11 cellular contexts compared by ENCODE assay signal in the genomic region with DNA sequence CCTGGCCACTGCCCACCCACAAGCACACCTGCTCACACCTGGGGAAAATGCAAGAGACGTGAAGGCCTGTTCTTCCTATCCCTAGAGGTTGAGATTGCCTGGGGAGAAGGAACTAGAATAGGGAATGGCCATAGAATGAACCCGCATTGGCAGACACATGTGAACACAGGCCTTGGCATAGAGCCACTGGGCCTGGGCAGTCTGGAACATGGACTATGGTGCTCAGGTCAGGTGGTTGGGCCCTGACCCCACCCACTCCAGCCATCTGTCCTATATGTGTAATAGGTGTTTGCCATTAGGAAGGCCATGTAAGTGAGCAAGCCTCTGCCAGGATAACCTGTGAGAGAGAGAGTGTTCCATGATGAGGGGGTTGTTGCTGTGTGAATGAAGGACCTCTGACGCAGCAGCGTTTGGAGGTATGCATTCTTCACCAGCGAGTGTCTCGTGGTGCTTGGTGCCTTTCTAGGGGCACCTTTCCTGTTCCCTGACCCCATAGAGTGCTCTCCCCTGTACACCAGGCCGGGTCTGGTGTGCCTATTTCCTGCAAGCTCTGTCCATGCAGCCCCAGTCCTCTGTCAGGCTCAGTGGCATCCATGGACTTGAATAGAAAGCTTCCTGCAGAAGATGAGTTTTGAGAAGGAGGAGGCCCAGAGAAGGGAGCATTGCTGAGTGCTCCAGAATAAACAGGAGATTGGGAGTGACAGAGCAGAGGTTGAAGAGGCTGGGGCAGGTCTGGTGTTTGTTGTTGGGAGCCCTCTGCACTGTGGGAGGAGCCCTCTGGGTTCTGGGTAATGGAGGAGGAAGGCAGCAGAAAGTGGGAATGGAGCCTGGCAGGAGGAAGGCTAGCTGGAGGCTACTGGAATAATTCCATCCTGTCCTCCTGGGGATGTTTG. TPM values are rescaled to one million over a fixed set of nuclear protein-coding genes. Genes with fewer than 3 reads are reported as not detected.
A peak's percentile ranks its signal among the peaks of the same experiment; 100 is the strongest.
DNase-seq lines count a peak whose midpoint lies in the region; ATAC-seq and TF ChIP-seq lines count a peak whose summit lies in the region.
"Had no signal": no experiment of that assay in that cellular context is flagged by ENCODE, and none has a peak within 500 bp of the region (broad histone marks: within the 10 kb centered on the region; RNA-seq: fewer than 3 reads in every experiment).

No MANE protein-coding gene starts in this region.

- no peak for TF ChIP-seq POLR2A in body of pancreas (IDR thresholded peaks at IDR 0.05)

- in situ Hi-C loops in brain microvascular endothelial cell (cut with HindIII; ENCODE audit: low pct_ligation_motif_present, low sequenced_read_pairs): loop anchor here (25.0 kb wide), 2 partner anchors 104 to 204 kb away; a partner anchor contains a TSS

- no peaks in the 10 kb centered on the region for H3K36me3 ChIP-seq in GM23338 (ENCODE audit: insufficient read depth)
- no peaks in the 10 kb centered on the region for H3K36me3 ChIP-seq in body of pancreas (replicated peaks in 1 of 2; ENCODE audit: insufficient read depth in 1 of 2, low read depth in 2 of 2)
- no peaks in the 10 kb centered on the region for H3K36me3 ChIP-seq in mucosa of descending colon (ENCODE audit: low read depth)
- H3K36me3 ChIP-seq in brain microvascular endothelial cell (replicated peaks): peaks cover 3% of the 10 kb centered on the region

- peak overlapping the region; percentile 70; the same call in 1 of the 2 replicates for H3K27ac ChIP-seq in GM23338 (ENCODE audit: low read depth)
- no peak overlapping the region for H3K27ac ChIP-seq in body of pancreas
- H3K27ac ChIP-seq in brain microvascular endothelial cell: no peak overlapping the region
- H3K27ac ChIP-seq: C4-2B had no signal

- H3K9me3 Mint-ChIP-seq in GM23338: no peaks in the 10 kb centered on the region

- peaks cover 24% of the 10 kb centered on the region for H3K4me1 Mint-ChIP-seq in GM23338

- TF ChIP-seq CTCF in GM23338 (conservative IDR thresholded peaks at IDR 0.05; ENCODE audit: low read depth in 2 of 2) (no peak), body of pancreas (IDR thresholded peaks at IDR 0.05) (no peak), mucosa of descending colon (IDR thresholded peaks at IDR 0.05) (no peak), brain microvascular endothelial cell (IDR thresholded peaks at IDR 0.05; ENCODE audit: low read depth, low read length, missing control alignments) (no peak)

- 66 to 73% methylated on average over 7 of the region's 7 CpGs for WGBS in body of pancreas, 2 donors

- intact Hi-C loops in body of pancreas (cut with DNase I): no loop called here
- intact Hi-C loops in mucosa of descending colon (cut with DNase I, micrococcal nuclease): no loop called here

- ATAC-seq in GM23338: no peak
- peak; percentile 57 for ATAC-seq in body of pancreas
- ATAC-seq in mucosa of descending colon: peak; percentile 89
- ATAC-seq in HG03139 (IDR thresholded peaks at IDR 0.05; ENCODE audit: unreplicated experiment): no peak
- ATAC-seq in GM21367 (IDR thresholded peaks at IDR 0.05; ENCODE audit: unreplicated experiment): no peak
- no peak for ATAC-seq in GM21526 (IDR thresholded peaks at IDR 0.05; ENCODE audit: low FRiP score, unreplicated experiment)

- no peak overlapping the region for H2AFZ ChIP-seq in GM23338

- H3K36me3 Mint-ChIP-seq in GM23338 (ENCODE audit: low read depth): peaks cover 4% of the 10 kb centered on the region; the same call in 2 of the 3 replicates

- peak; percentile 1 for DNase-seq in Ammon's horn (ENCODE audit: low spot score)
- no peak for DNase-seq in GM23338 (ENCODE audit: low spot score)
- peak; percentile 51 to 82 (median 72) for DNase-seq in body of pancreas
- peak; percentile 56 to 71 (median 59) for DNase-seq in mucosa of descending colon
- no peak for DNase-seq in brain microvascular endothelial cell
- DNase-seq: stimulated activated CD4-positive, alpha-beta T cell treated with anti-CD3 and anti-CD28 coated beads, Interleukin-2, amount 100 ng/mL, for 48 hours; T1000 had no signal

- no peaks in the 10 kb centered on the region for H3K9me3 ChIP-seq in body of pancreas
- H3K9me3 ChIP-seq in mucosa of descending colon: no peaks in the 10 kb centered on the region

- H3K27ac Mint-ChIP-seq in GM23338: no peak overlapping the region; the same call in 1 of the 2 replicates

- no peaks in the 10 kb centered on the region for H3K9me2 ChIP-seq in GM23338 (ENCODE audit: insufficient read depth)

- no peak overlapping the region; the same call in 2 of the 3 replicates for H3K4me3 Mint-ChIP-seq in GM23338

- no peak overlapping the region for H3K4me3 ChIP-seq in GM23338
- no peak overlapping the region for H3K4me3 ChIP-seq in body of pancreas
- no peak overlapping the region for H3K4me3 ChIP-seq in mucosa of descending colon
- H3K4me3 ChIP-seq in brain microvascular endothelial cell (ENCODE audit: low read depth, low read length): no peak overlapping the region

- H3K4me1 ChIP-seq in GM23338 (ENCODE audit: insufficient read depth) (peaks cover 18% of the 10 kb centered on the region), body of pancreas (peaks cover 27% of the 10 kb centered on the region), mucosa of descending colon (ENCODE audit: low read depth) (no peaks in the 10 kb centered on the region)

- no peaks in the 10 kb centered on the region for H3K79me2 ChIP-seq in GM23338 (replicated peaks; ENCODE audit: insufficient read depth)

- H3F3A ChIP-seq in GM23338 (replicated peaks; ENCODE audit: low read depth): no peaks in the 10 kb centered on the region

- H3K27me3 Mint-ChIP-seq in GM23338 (ENCODE audit: insufficient read depth, low read depth, poor library complexity): peaks cover 3% of the 10 kb centered on the region

- H3K27me3 ChIP-seq in GM23338 (ENCODE audit: insufficient read depth): no peaks in the 10 kb centered on the region
- H3K27me3 ChIP-seq in body of pancreas: no peaks in the 10 kb centered on the region
- H3K27me3 ChIP-seq in brain microvascular endothelial cell (replicated peaks): no peaks in the 10 kb centered on the region

- H3K4me2 ChIP-seq in GM23338: no peak overlapping the region

- no peaks in the 10 kb centered on the region for H4K20me1 ChIP-seq in GM23338 (replicated peaks; ENCODE audit: insufficient read depth)

TF ChIP-seq in GM23338, 12 proteins besides CTCF, POLR2A, EP300 and RAD21:
- TF ChIP-seq ZNF331 (CRISPR knock-in tag; IDR thresholded peaks at IDR 0.05; ENCODE audit: low read depth): no peak

RNA-seq across cellular contexts. Expression of a gene that starts 15.6 kb away (rescaled TPM):
- total RNA-seq in GM23338 (2014; rRNA removed; shearing (Covaris generic)): 1.6 and 8.0 TPM in 2 replicates
- polyA plus RNA-seq in GM23338 (2016; fragmentation: Nextera tagmentation; extraction: Ambion mirVana): 12.8 and 13.0 TPM in 2 replicates
- total RNA-seq in body of pancreas: 1,000 to 10,000 TPM in 1 of 2 donors, 100 to 1,000 TPM in 1; 286 to 1,726 TPM
- total RNA-seq in mucosa of descending colon: 1 to 10 TPM in 1 of 3 donors, under 1 TPM in 2; 0.61 to 2.3 (median 0.80) TPM

RNA-seq across cellular contexts. Expression of a gene that starts 20.6 kb away (rescaled TPM):
- total RNA-seq in GM23338 (2014; rRNA removed; shearing (Covaris generic)): 27.5 and 35.0 TPM in 2 replicates
- 114 and 129 TPM in 2 replicates for polyA plus RNA-seq in GM23338 (2016; fragmentation: Nextera tagmentation; extraction: Ambion mirVana)
- total RNA-seq in body of pancreas: 10 to 100 TPM; 16.2 to 26.7 TPM
- 100 to 1,000 TPM in 2 of 3 donors, 10 to 100 TPM in 1; 96.9 to 175 (median 139) TPM for total RNA-seq in mucosa of descending colon

RNA-seq across cellular contexts. Expression of a gene that starts 23.0 kb away (rescaled TPM):
- 22.1 and 23.9 TPM in 2 replicates for total RNA-seq in GM23338 (2014; rRNA removed; shearing (Covaris generic))
- polyA plus RNA-seq in GM23338 (2016; fragmentation: Nextera tagmentation; extraction: Ambion mirVana): 8.3 and 14.3 TPM in 2 replicates
- 10 to 100 TPM; 15.0 to 16.8 TPM for total RNA-seq in body of pancreas
- 10 to 100 TPM; 33.8 to 43.3 (median 38.1) TPM for total RNA-seq in mucosa of descending colon

RNA-seq across cellular contexts. Expression of a gene that starts 27.8 kb away (rescaled TPM):
- 17.6 and 18.9 TPM in 2 replicates for total RNA-seq in GM23338 (2014; rRNA removed; shearing (Covaris generic))
- polyA plus RNA-seq in GM23338 (2016; fragmentation: Nextera tagmentation; extraction: Ambion mirVana): 12.4 and 13.7 TPM in 2 replicates
- total RNA-seq in body of pancreas (10 to 100 TPM in 1 of 2 donors, 1 to 10 TPM in 1; 7.5 to 17.8 TPM), mucosa of descending colon (10 to 100 TPM in 1 of 3 donors, 1 to 10 TPM in 2; 2.2 to 20.3 (median 9.4) TPM)

RNA-seq across cellular contexts. Expression of a gene that starts 31.4 kb away (rescaled TPM):
- 13.8 and 14.0 TPM in 2 replicates for total RNA-seq in GM23338 (2014; rRNA removed; shearing (Covaris generic))
- polyA plus RNA-seq in GM23338 (2016; fragmentation: Nextera tagmentation; extraction: Ambion mirVana): 26.1 and 33.8 TPM in 2 replicates
- total RNA-seq in body of pancreas: not detected
- under 1 TPM in 2 of 3 donors, not detected in 1; 0.49 to 0.99 TPM for total RNA-seq in mucosa of descending colon

Comparison
In these comparisons a context has a peak if more than half of its experiments do, and no peak if none do; other contexts are left out.
1. DNase-seq: peak in Ammon's horn (single experiment), body of pancreas (4 of 4) and mucosa of descending colon (3 of 3); none in GM23338 (single experiment) and brain microvascular endothelial cell (single experiment).
2. ATAC-seq: peak in body of pancreas (single experiment) and mucosa of descending colon (single experiment); none in GM23338 (single experiment), HG03139 (single experiment), GM21367 (single experiment) and GM21526 (single experiment).
3. RNA of a gene that starts 15.6 kb away (total RNA-seq): 286 to 1,726 TPM in body of pancreas; 1.6 to 8.0 TPM in GM23338 and 0.61 to 2.3 TPM in mucosa of descending colon; every median in the first group is over 10 times any median in the second.